In genomic region chr18:23825978-23826405, GRCh38 we compare ENCODE assay signal across 8 cellular contexts.
DNase-seq lines count a peak whose midpoint lies in the region; ATAC-seq, FAIRE-seq and TF ChIP-seq lines count a peak whose summit lies in the region.

No MANE protein-coding gene starts in this region.

- no peak for TF ChIP-seq CTCF in pancreas (IDR thresholded peaks at IDR 0.05)
- no peak for TF ChIP-seq CTCF in MM.1S (IDR thresholded peaks at IDR 0.05; ENCODE audit: low read length)

- no peaks in the 10 kb centered on the region for H3K9me2 ChIP-seq in MM.1S (replicated peaks; ENCODE audit: insufficient read depth, low read length)

- no peaks in the 10 kb centered on the region for H3K4me1 ChIP-seq in pancreas
- H3K4me1 ChIP-seq in MM.1S (ENCODE audit: low read length): no peaks in the 10 kb centered on the region

- H3K9me3 ChIP-seq in pancreas (no peaks in the 10 kb centered on the region), MM.1S (replicated peaks; ENCODE audit: insufficient read depth, low read length) (no peaks in the 10 kb centered on the region)

- H3K36me3 ChIP-seq in pancreas (no peaks in the 10 kb centered on the region), MM.1S (replicated peaks; ENCODE audit: insufficient read depth, low read length) (no peaks in the 10 kb centered on the region)

- H4K20me1 ChIP-seq in MM.1S (ENCODE audit: insufficient read depth, low read length): no peaks in the 10 kb centered on the region

- no peak overlapping the region for H2AFZ ChIP-seq in MM.1S (ENCODE audit: low read length)

- H3K27ac ChIP-seq in pancreas (no peak overlapping the region), MM.1S (ENCODE audit: low read length) (no peak overlapping the region)

- H3K79me2 ChIP-seq in MM.1S (ENCODE audit: low read length): no peaks in the 10 kb centered on the region

- H3K27me3 ChIP-seq in pancreas: no peaks in the 10 kb centered on the region
- no peaks in the 10 kb centered on the region for H3K27me3 ChIP-seq in MM.1S (replicated peaks; ENCODE audit: insufficient read depth, low read length)

- FAIRE-seq in pancreas (lab: Jason Lieb, UNC): no peak

- peak; percentile 60 for ATAC-seq in GM19395 (IDR thresholded peaks at IDR 0.05; ENCODE audit: unreplicated experiment)
- ATAC-seq in pancreas: peak in 3 of 4 donors; percentile 45 to 69 (median 60)
- ATAC-seq in GM21367 (IDR thresholded peaks at IDR 0.05; ENCODE audit: unreplicated experiment): no peak

- no peak overlapping the region for H3K9ac ChIP-seq in MM.1S (ENCODE audit: low read length)

- WGBS in pancreas, 2 donors: 52 to 65% methylated on average over 6 of the region's 6 CpGs

- no peaks in the 10 kb centered on the region for H3F3A ChIP-seq in MM.1S (ENCODE audit: insufficient read depth, low read length)

- no peak overlapping the region for H3K4me3 ChIP-seq in pancreas
- H3K4me3 ChIP-seq in MM.1S (ENCODE audit: low read length): no peak overlapping the region

- H3K4me2 ChIP-seq in MM.1S (ENCODE audit: low read depth, low read length): no peak overlapping the region

- intact Hi-C loops in pancreas (cut with DNase I): no loop called here

- DNase-seq in NCI-H226: peak; percentile 65
- peak; percentile 97 for DNase-seq in fibroblast of gingiva (ENCODE audit: low read depth)
- DNase-seq in pancreas: no peak
- DNase-seq in NCI-H345 treated with DMSO at 0.1 percent for 48 hours (lab: John Stamatoyannopoulos, UW; ENCODE audit: unreplicated experiment): no peak
- DNase-seq in MM.1S: no peak
- DNase-seq in COR-L47 (lab: John Stamatoyannopoulos, UW): no peak

Comparison
In these comparisons a context has a peak if more than half of its experiments do, and no peak if none do; other contexts are left out.
1. DNase-seq: peak in NCI-H226 (single experiment) and fibroblast of gingiva (single experiment); none in pancreas (0 of 6), NCI-H345 treated with DMSO at 0.1 percent for 48 hours (single experiment), MM.1S (single experiment) and COR-L47 (single experiment).